ENCODE assay signal across 32 cellular contexts in genomic region chr14:80781968-80782367, GRCh38.
A peak's percentile ranks its signal among the peaks of the same experiment; 100 is the strongest.
DNase-seq lines count a peak whose midpoint lies in the region; FAIRE-seq and TF ChIP-seq lines count a peak whose summit lies in the region.
"Had no signal": no experiment of that assay in that cellular context is flagged by ENCODE, and none has a peak within 500 bp of the region (broad histone marks: within the 10 kb centered on the region; RNA-seq: fewer than 3 reads in every experiment).

No MANE protein-coding gene starts in this region.

- H3K79me2 ChIP-seq in astrocyte (ENCODE audit: insufficient read depth, low read length), result no peaks in the 10 kb centered on the region

- no peaks in the 10 kb centered on the region for H4K20me1 ChIP-seq in astrocyte (ENCODE audit: insufficient read depth, low read length)

- no peak overlapping the region for H3K27ac ChIP-seq in astrocyte (ENCODE audit: low read depth, low read length)
- H3K27ac ChIP-seq: A549, dorsolateral prefrontal cortex, ovary, SJSA1, stomach, tibial artery had no signal

- H3K27me3 Mint-ChIP-seq in astrocyte (ENCODE audit: low read depth, unreplicated experiment), result no peaks in the 10 kb centered on the region
- H3K27me3 Mint-ChIP-seq: activated naive CD4-positive, alpha-beta T cell treated with anti-CD3 and anti-CD28 coated beads, Interleukin-2, amount 50 U/mL, for 24 hours; B cell; IgD-negative memory B cell; T-cell had no signal

- no peaks in the 10 kb centered on the region for H3K36me3 ChIP-seq in astrocyte (ENCODE audit: insufficient read depth, low read length)
- H3K36me3 ChIP-seq: MG63, ovary, SJSA1, tibial artery had no signal

- no peak overlapping the region for H3K4me3 Mint-ChIP-seq in astrocyte (ENCODE audit: unreplicated experiment)
- H3K4me3 Mint-ChIP-seq: activated naive CD4-positive, alpha-beta T cell treated with anti-CD3 and anti-CD28 coated beads, Interleukin-2, amount 50 U/mL, for 24 hours; B cell; CD8-positive, alpha-beta T cell; IgD-negative memory B cell; nephron progenitor cell; T-cell had no signal

- H3K9ac ChIP-seq in astrocyte (ENCODE audit: low read length), result no peak overlapping the region

- H3K4me3 ChIP-seq in astrocyte (ENCODE audit: insufficient read depth, low read depth, low read length) (no peak overlapping the region), fibroblast of pulmonary artery (replicated peaks; ENCODE audit: low read depth, low read length) (no peak overlapping the region)
- H3K4me3 ChIP-seq: A549, dorsolateral prefrontal cortex, lung, MG63, ovary, SJSA1, stomach, tibial artery had no signal

- H3K9me3 Mint-ChIP-seq in astrocyte (ENCODE audit: unreplicated experiment), result no peaks in the 10 kb centered on the region
- H3K9me3 Mint-ChIP-seq: activated naive CD4-positive, alpha-beta T cell treated with anti-CD3 and anti-CD28 coated beads, Interleukin-2, amount 50 U/mL, for 24 hours; CD8-positive, alpha-beta T cell; IgD-negative memory B cell; nephron progenitor cell; T-cell had no signal

- no peak overlapping the region for H3K4me2 ChIP-seq in astrocyte (ENCODE audit: low read length)
- H3K4me2 ChIP-seq: A549 had no signal

- no peaks in the 10 kb centered on the region for H3K4me1 Mint-ChIP-seq in astrocyte (ENCODE audit: low read depth, unreplicated experiment)
- H3K4me1 Mint-ChIP-seq: activated naive CD4-positive, alpha-beta T cell treated with anti-CD3 and anti-CD28 coated beads, Interleukin-2, amount 50 U/mL, for 24 hours; B cell; IgD-negative memory B cell; T-cell had no signal

- H3K36me3 Mint-ChIP-seq in astrocyte (ENCODE audit: low read depth, unreplicated experiment), result no peaks in the 10 kb centered on the region

- no peaks in the 10 kb centered on the region for H3K27me3 ChIP-seq in astrocyte (ENCODE audit: insufficient read depth, low read length)
- H3K27me3 ChIP-seq: dorsolateral prefrontal cortex, MG63, ovary, SJSA1, stomach, tibial artery had no signal

- no peaks in the 10 kb centered on the region for H3K9me3 ChIP-seq in astrocyte (ENCODE audit: insufficient read depth, low read depth, low read length)
- H3K9me3 ChIP-seq: A549, MG63, ovary, SJSA1, stomach had no signal

- peak; percentile 7 for DNase-seq in A172 (ENCODE audit: low spot score)
- DNase-seq in LHCN-M2 (ENCODE audit: low read depth), result peak; percentile 80
- peak; percentile 50 for DNase-seq in astrocyte (ENCODE audit: low read depth)
- peak; percentile 17 for DNase-seq in fibroblast of pulmonary artery (ENCODE audit: low read depth)
- no peak for DNase-seq in MV-4-11 (lab: John Stamatoyannopoulos, UW)
- no peak for DNase-seq in activated CD4-positive, alpha-beta T cell treated with anti-CD3 and anti-CD28 coated beads, Interleukin-2, amount 50 U/mL, for 48 hours
- no peak for DNase-seq in activated gamma-delta T cell (lab: John Stamatoyannopoulos, UW)
- no peak for DNase-seq in germinal center (ENCODE audit: low spot score)
- DNase-seq: activated CD4-positive, alpha-beta T cell treated with anti-CD3 and anti-CD28 coated beads, Interleukin-2, amount 50 U/mL, for 4 hours; activated CD8-positive, alpha-beta memory T cell treated with anti-CD3 and anti-CD28 coated beads, Interleukin-2, amount 50 U/mL, for 4 hours; CD8-positive, alpha-beta T cell; DMS153; dorsolateral prefrontal cortex; kidney; MG63; NCI-H1417; nephron progenitor cell; NK-92 treated with Interleukin-12 subunit alpha and Interleukin-12 subunit beta, amount 100 ng/mL, for 24 hours; ovary; retina; small intestine; stimulated activated CD4-positive, alpha-beta T cell treated with anti-CD3 and anti-CD28 coated beads, Interleukin-1b, Interleukin-23, amount 100 ng/mL, for 48 hours; stimulated activated CD8-positive, alpha-beta memory T cell treated with anti-CD3 and anti-CD28 coated beads, Interleukin-4, amount 100 ng/mL, for 48 hours; stomach; T-cell; tibial artery had no signal

- no peaks in the 10 kb centered on the region for H3K4me1 ChIP-seq in astrocyte (ENCODE audit: insufficient read depth, low read length)
- H3K4me1 ChIP-seq: A549, SJSA1, stomach had no signal

- TF ChIP-seq CTCF in astrocyte (IDR thresholded peaks at IDR 0.05; ENCODE audit: insufficient read depth, low read depth, low read length), result no peak
- no peak for TF ChIP-seq CTCF in fibroblast of pulmonary artery (IDR thresholded peaks at IDR 0.05; ENCODE audit: low read length, missing control alignments)

- no peak for FAIRE-seq in astrocyte (lab: Jason Lieb, UNC)
- FAIRE-seq: A549, kidney, small intestine had no signal

- no peak overlapping the region for H2AFZ ChIP-seq in astrocyte (ENCODE audit: low read depth, low read length)

- no peak overlapping the region for H3K27ac Mint-ChIP-seq in astrocyte (ENCODE audit: unreplicated experiment)
- H3K27ac Mint-ChIP-seq: activated naive CD4-positive, alpha-beta T cell treated with anti-CD3 and anti-CD28 coated beads, Interleukin-2, amount 50 U/mL, for 24 hours; B cell; CD8-positive, alpha-beta T cell; IgD-negative memory B cell; nephron progenitor cell; T-cell had no signal

Comparison
In these comparisons a context has a peak if more than half of its experiments do, and no peak if none do; other contexts are left out.
1. DNase-seq: peak in A172 (single experiment), LHCN-M2 (single experiment), astrocyte (single experiment) and fibroblast of pulmonary artery (single experiment); none in MV-4-11 (single experiment), activated CD4-positive, alpha-beta T cell treated with anti-CD3 and anti-CD28 coated beads, Interleukin-2, amount 50 U/mL, for 48 hours (0 of 2), activated gamma-delta T cell (single experiment) and germinal center (single experiment).